22 cellular contexts compared by ENCODE assay signal in genomic region chr3:41364736-41365135, GRCh38.
DNase-seq lines count a peak whose midpoint lies in the region; TF ChIP-seq lines count a peak whose summit lies in the region.
"Had no signal": no experiment of that assay in that cellular context is flagged by ENCODE, and none has a peak within 500 bp of the region (broad histone marks: within the 10 kb centered on the region; RNA-seq: fewer than 3 reads in every experiment).

No MANE protein-coding gene starts in this region.

- H3K27ac ChIP-seq in mesenchymal stem cell (ENCODE audit: low read length, poor library complexity, severe bottlenecking) (no peak overlapping the region), osteoblast (ENCODE audit: low read depth, low read length) (no peak overlapping the region)
- H3K27ac ChIP-seq: right atrium auricular region, SK-N-MC, thoracic aorta had no signal

- no peak overlapping the region for H3K18ac ChIP-seq in mesenchymal stem cell (ENCODE audit: low read depth in 1 of 2, low read length in 2 of 2)

- H3K4me1 ChIP-seq in mesenchymal stem cell (ENCODE audit: control insufficient read depth, insufficient read depth, low read depth, low read length) (peaks cover 4% of the 10 kb centered on the region), osteoblast (ENCODE audit: insufficient read depth, low read length) (no peaks in the 10 kb centered on the region)

- H3K9me3 ChIP-seq in mesenchymal stem cell (ENCODE audit: control insufficient read depth, low read length) (no peaks in the 10 kb centered on the region), osteoblast (ENCODE audit: low read depth, low read length) (no peaks in the 10 kb centered on the region)
- H3K9me3 ChIP-seq: right atrium auricular region, thoracic aorta had no signal

- H4K91ac ChIP-seq in mesenchymal stem cell (ENCODE audit: low read length) = no peak overlapping the region

- no peak overlapping the region for H2BK120ac ChIP-seq in mesenchymal stem cell (ENCODE audit: low read depth, low read length)

- DNase-seq in G401 (ENCODE audit: low spot score) (peak; percentile 6), HCEC 1CT (peak; percentile 18), astrocyte of the hippocampus (ENCODE audit: low read depth, low spot score) (peak; percentile 37), mesenchymal stem cell (peak; percentile 27), NCI-H1436 (lab: John Stamatoyannopoulos, UW) (no peak), epidermal melanocyte (ENCODE audit: insufficient read length, low spot score) (no peak), middle frontal gyrus (ENCODE audit: extremely low spot score, low spot score) (no peak), osteoblast (ENCODE audit: insufficient read length, low spot score, missing footprints) (no peak)
- DNase-seq: activated CD4-positive, alpha-beta T cell treated with anti-CD3 and anti-CD28 coated beads, Interleukin-2, amount 10 ng/mL, durations not matched to agents 24 days and 14 days; activated naive CD4-positive, alpha-beta T cell; activated T-cell treated with anti-CD3 and anti-CD28 coated beads, Interleukin-2, amount 50 U/mL, for 48 hours; C1 segment of cervical spinal cord; dermis blood vessel endothelial cell; MV-4-11; natural killer cell; NCI-H510A treated with DMSO at 0.1 percent for 48 hours; stimulated activated CD4-positive, alpha-beta T cell treated with anti-CD3 and anti-CD28 coated beads, Interleukin-12 subunit alpha, Interleukin-12 subunit beta, amount 100 ng/mL, for 4 hours; stimulated activated CD4-positive, alpha-beta T cell treated with anti-CD3 and anti-CD28 coated beads, Interleukin-4, amount 100 ng/mL, for 24 hours; stimulated activated naive CD8-positive, alpha-beta T cell treated with anti-CD3 and anti-CD28 coated beads, Interleukin-15, Interleukin-2, amounts not matched to agents 100 U/mL and 50 U/mL, for 24 hours had no signal

- no peak overlapping the region for H2BK12ac ChIP-seq in mesenchymal stem cell (ENCODE audit: low read length in 2 of 2)

- H3K23ac ChIP-seq in mesenchymal stem cell (ENCODE audit: low read length in 2 of 2) = no peak overlapping the region

- H3K4me3 ChIP-seq in mesenchymal stem cell (ENCODE audit: insufficient read depth in 1 of 2, low read depth in 1 of 2, low read length in 2 of 2) (no peak overlapping the region), osteoblast (ENCODE audit: insufficient read depth, low read length) (no peak overlapping the region)
- H3K4me3 ChIP-seq: right atrium auricular region, SK-N-MC, thoracic aorta had no signal

- H3K79me1 ChIP-seq in mesenchymal stem cell (replicated peaks; ENCODE audit: low read length, poor library complexity, severe bottlenecking) = no peaks in the 10 kb centered on the region

- TF ChIP-seq CTCF in osteoblast (IDR thresholded peaks at IDR 0.05; ENCODE audit: extremely low read depth, low read depth, low read length) = no peak

- H4K8ac ChIP-seq in mesenchymal stem cell (ENCODE audit: low read length) = no peak overlapping the region

- H2AFZ ChIP-seq in mesenchymal stem cell (ENCODE audit: low read depth, low read length) (no peak overlapping the region), osteoblast (ENCODE audit: low read length) (no peak overlapping the region)

- no peak overlapping the region for H2BK15ac ChIP-seq in mesenchymal stem cell (ENCODE audit: low read depth, poor library complexity, severe bottlenecking)

- no peak overlapping the region for H2AK5ac ChIP-seq in mesenchymal stem cell (ENCODE audit: low read length, severe bottlenecking)

- H3K4me2 ChIP-seq in mesenchymal stem cell (ENCODE audit: low read length, poor library complexity, severe bottlenecking) (no peak overlapping the region), osteoblast (ENCODE audit: insufficient read depth, low read length) (no peak overlapping the region)

- H3K14ac ChIP-seq in mesenchymal stem cell (ENCODE audit: low read length in 2 of 2) = no peak overlapping the region

- H4K20me1 ChIP-seq in osteoblast (ENCODE audit: insufficient read depth, low read length) = no peaks in the 10 kb centered on the region

- WGBS in mesenchymal stem cell = 22% methylated on average over 1 of the region's 2 CpGs

- H3K27me3 ChIP-seq in mesenchymal stem cell (ENCODE audit: control insufficient read depth in 1 of 2, insufficient read depth in 1 of 2, low read length in 2 of 2) = no peaks in the 10 kb centered on the region
- no peaks in the 10 kb centered on the region for H3K27me3 ChIP-seq in osteoblast (ENCODE audit: insufficient read depth, low read length)
- H3K27me3 ChIP-seq: right atrium auricular region had no signal

- H2BK5ac ChIP-seq in mesenchymal stem cell (ENCODE audit: low read depth, low read length, poor library complexity, severe bottlenecking) = no peak overlapping the region

- H3K4ac ChIP-seq in mesenchymal stem cell (ENCODE audit: low read depth in 1 of 2, low read length in 2 of 2) = no peak overlapping the region

- in situ Hi-C loops in G401 (cut with HindIII; ENCODE audit: low sequenced_read_pairs) = no loop called here

- H3K9ac ChIP-seq in mesenchymal stem cell (ENCODE audit: low read length) = no peak overlapping the region

- H3K36me3 ChIP-seq in mesenchymal stem cell (ENCODE audit: control insufficient read depth in 1 of 2, insufficient read depth in 2 of 2, low read depth in 1 of 2, low read length in 2 of 2) = no peaks in the 10 kb centered on the region
- no peaks in the 10 kb centered on the region for H3K36me3 ChIP-seq in osteoblast (ENCODE audit: insufficient read depth, low read length)
- H3K36me3 ChIP-seq: right atrium auricular region, thoracic aorta had no signal

- no peaks in the 10 kb centered on the region for H3K79me2 ChIP-seq in osteoblast (ENCODE audit: insufficient read depth, low read length)

Comparison
In these comparisons a context has a peak if more than half of its experiments do, and no peak if none do; other contexts are left out.
1. DNase-seq: peak in G401 (single experiment), HCEC 1CT (single experiment), astrocyte of the hippocampus (single experiment) and mesenchymal stem cell (single experiment); none in NCI-H1436 (single experiment), epidermal melanocyte (single experiment), middle frontal gyrus (single experiment) and osteoblast (single experiment).